1 cellular context compared by ENCODE assay signal in the genomic region with DNA sequence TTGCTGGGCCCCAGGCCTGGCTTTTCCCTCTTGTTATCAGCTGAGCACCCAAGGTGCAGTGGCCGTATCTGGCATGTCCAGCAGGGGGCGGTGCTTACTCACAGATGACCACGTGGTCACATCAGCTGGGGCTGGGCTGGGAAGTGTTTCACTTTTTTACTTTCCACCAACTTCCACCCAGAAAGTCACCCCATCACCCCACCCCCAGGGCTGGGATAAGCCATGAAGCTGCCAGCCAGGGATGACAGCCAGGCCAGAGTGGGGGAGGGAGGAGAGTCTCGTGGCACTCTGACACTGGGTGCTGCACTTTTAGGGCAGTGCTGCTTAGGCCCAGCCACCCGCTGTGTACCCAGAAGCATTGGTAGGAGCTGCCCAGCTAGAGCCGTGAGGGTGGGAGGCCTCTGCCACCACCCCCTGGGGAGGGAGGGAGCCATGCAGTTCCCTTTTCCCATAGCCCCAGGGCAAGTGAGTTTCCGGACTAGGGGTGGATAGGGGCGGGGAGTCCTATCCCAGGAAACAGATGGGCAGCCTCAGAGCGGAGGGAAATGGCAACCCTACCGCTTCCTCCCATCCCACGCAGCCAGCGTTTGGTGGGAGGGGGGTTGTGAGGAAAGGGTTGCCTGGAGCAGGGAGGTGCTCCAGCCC.
TF ChIP-seq lines count a peak whose summit lies in the region.

No MANE protein-coding gene starts in this region.

TF ChIP-seq in HEK293, 187 proteins besides CTCF, POLR2A, EP300 and RAD21 (continued from another document):
- TF ChIP-seq, protein P1, sequence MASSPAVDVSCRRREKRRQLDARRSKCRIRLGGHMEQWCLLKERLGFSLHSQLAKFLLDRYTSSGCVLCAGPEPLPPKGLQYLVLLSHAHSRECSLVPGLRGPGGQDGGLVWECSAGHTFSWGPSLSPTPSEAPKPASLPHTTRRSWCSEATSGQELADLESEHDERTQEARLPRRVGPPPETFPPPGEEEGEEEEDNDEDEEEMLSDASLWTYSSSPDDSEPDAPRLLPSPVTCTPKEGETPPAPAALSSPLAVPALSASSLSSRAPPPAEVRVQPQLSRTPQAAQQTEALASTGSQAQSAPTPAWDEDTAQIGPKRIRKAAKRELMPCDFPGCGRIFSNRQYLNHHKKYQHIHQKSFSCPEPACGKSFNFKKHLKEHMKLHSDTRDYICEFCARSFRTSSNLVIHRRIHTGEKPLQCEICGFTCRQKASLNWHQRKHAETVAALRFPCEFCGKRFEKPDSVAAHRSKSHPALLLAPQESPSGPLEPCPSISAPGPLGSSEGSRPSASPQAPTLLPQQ (tag by site-specific recombination; IDR thresholded peaks at IDR 0.05): peak; percentile 57
- TF ChIP-seq GLIS1 (tag by site-specific recombination; IDR thresholded peaks at IDR 0.05) (peak; percentile 47), ZNF660 (tag by site-specific recombination; IDR thresholded peaks at IDR 0.05) (peak; percentile 90), ZNF10 (tag by site-specific recombination; IDR thresholded peaks at IDR 0.05) (0 out of 2 replicates have a peak, but pooled peaks have one; percentile 38), WT1 (tag by site-specific recombination; IDR thresholded peaks at IDR 0.05) (no peak), ZNF324 (tag by site-specific recombination; IDR thresholded peaks at IDR 0.05) (peak; percentile 70; the same call in 1 of the 2 replicates), KLF16 (tag by site-specific recombination; IDR thresholded peaks at IDR 0.05) (peak; percentile 21; the same call in 1 of the 2 replicates), SCRT1 (tag by site-specific recombination; IDR thresholded peaks at IDR 0.05; ENCODE audit: borderline replicate concordance) (no peak), ZXDB (tag by site-specific recombination; IDR thresholded peaks at IDR 0.05) (0 out of 2 replicates have a peak, but pooled peaks have one; percentile 13), SP7 (tag by site-specific recombination; IDR thresholded peaks at IDR 0.05) (peak; percentile 50), ZSCAN16 (tag by site-specific recombination; IDR thresholded peaks at IDR 0.05) (no peak), ZNF561 (tag by site-specific recombination; IDR thresholded peaks at IDR 0.05; ENCODE audit: borderline replicate concordance) (peak; percentile 37; the same call in 1 of the 2 replicates), ZSCAN30 (tag by site-specific recombination; IDR thresholded peaks at IDR 0.05) (peak; percentile 79), ZNF23 (tag by site-specific recombination; IDR thresholded peaks at IDR 0.05; ENCODE audit: borderline replicate concordance) (no peak), ZNF2 (tag by site-specific recombination; IDR thresholded peaks at IDR 0.05) (peak; percentile 73), ZNF701 (tag by site-specific recombination; IDR thresholded peaks at IDR 0.05) (no peak), ZNF600 (tag by site-specific recombination; IDR thresholded peaks at IDR 0.05) (peak; percentile 47; the same call in 1 of the 2 replicates), ZNF629 (tag by site-specific recombination; IDR thresholded peaks at IDR 0.05) (0 out of 2 replicates have a peak, but pooled peaks have one; percentile 23), SP2 (tag by site-specific recombination; IDR thresholded peaks at IDR 0.05) (0 out of 2 replicates have a peak, but pooled peaks have one; percentile 17), ZNF302 (tag by site-specific recombination; IDR thresholded peaks at IDR 0.05; ENCODE audit: low read depth) (no peak), ZNF843 (tag by site-specific recombination; IDR thresholded peaks at IDR 0.05) (no peak), ZNF654 (tag by site-specific recombination; IDR thresholded peaks at IDR 0.05; ENCODE audit: low read depth) (peak; percentile 94), ZIC2 (tag by site-specific recombination; IDR thresholded peaks at IDR 0.05) (peak; percentile 93), ZBTB1 (tag by site-specific recombination; IDR thresholded peaks at IDR 0.05) (no peak), KLF10 (tag by site-specific recombination; IDR thresholded peaks at IDR 0.05) (0 out of 2 replicates have a peak, but pooled peaks have one; percentile 54)
- TF ChIP-seq, protein P2, sequence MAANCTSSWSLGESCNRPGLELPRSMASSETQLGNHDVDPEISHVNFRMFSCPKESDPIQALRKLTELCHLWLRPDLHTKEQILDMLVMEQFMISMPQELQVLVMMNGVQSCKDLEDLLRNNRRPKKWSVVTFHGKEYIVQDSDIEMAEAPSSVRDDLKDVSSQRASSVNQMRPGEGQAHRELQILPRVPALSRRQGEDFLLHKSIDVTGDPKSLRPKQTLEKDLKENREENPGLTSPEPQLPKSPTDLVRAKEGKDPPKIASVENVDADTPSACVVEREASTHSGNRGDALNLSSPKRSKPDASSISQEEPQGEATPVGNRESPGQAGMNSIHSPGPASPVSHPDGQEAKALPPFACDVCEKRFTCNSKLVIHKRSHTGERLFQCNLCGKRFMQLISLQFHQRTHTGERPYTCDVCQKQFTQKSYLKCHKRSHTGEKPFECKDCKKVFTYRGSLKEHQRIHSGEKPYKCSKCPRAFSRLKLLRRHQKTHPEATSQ (tag by site-specific recombination; IDR thresholded peaks at IDR 0.05): no peak
- TF ChIP-seq, protein P3, sequence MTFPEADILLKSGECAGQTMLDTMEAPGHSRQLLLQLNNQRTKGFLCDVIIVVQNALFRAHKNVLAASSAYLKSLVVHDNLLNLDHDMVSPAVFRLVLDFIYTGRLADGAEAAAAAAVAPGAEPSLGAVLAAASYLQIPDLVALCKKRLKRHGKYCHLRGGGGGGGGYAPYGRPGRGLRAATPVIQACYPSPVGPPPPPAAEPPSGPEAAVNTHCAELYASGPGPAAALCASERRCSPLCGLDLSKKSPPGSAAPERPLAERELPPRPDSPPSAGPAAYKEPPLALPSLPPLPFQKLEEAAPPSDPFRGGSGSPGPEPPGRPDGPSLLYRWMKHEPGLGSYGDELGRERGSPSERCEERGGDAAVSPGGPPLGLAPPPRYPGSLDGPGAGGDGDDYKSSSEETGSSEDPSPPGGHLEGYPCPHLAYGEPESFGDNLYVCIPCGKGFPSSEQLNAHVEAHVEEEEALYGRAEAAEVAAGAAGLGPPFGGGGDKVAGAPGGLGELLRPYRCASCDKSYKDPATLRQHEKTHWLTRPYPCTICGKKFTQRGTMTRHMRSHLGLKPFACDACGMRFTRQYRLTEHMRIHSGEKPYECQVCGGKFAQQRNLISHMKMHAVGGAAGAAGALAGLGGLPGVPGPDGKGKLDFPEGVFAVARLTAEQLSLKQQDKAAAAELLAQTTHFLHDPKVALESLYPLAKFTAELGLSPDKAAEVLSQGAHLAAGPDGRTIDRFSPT (tag by site-specific recombination; IDR thresholded peaks at IDR 0.05): peak; percentile 50; the same call in 1 of the 2 replicates
- TF ChIP-seq, protein P4, sequence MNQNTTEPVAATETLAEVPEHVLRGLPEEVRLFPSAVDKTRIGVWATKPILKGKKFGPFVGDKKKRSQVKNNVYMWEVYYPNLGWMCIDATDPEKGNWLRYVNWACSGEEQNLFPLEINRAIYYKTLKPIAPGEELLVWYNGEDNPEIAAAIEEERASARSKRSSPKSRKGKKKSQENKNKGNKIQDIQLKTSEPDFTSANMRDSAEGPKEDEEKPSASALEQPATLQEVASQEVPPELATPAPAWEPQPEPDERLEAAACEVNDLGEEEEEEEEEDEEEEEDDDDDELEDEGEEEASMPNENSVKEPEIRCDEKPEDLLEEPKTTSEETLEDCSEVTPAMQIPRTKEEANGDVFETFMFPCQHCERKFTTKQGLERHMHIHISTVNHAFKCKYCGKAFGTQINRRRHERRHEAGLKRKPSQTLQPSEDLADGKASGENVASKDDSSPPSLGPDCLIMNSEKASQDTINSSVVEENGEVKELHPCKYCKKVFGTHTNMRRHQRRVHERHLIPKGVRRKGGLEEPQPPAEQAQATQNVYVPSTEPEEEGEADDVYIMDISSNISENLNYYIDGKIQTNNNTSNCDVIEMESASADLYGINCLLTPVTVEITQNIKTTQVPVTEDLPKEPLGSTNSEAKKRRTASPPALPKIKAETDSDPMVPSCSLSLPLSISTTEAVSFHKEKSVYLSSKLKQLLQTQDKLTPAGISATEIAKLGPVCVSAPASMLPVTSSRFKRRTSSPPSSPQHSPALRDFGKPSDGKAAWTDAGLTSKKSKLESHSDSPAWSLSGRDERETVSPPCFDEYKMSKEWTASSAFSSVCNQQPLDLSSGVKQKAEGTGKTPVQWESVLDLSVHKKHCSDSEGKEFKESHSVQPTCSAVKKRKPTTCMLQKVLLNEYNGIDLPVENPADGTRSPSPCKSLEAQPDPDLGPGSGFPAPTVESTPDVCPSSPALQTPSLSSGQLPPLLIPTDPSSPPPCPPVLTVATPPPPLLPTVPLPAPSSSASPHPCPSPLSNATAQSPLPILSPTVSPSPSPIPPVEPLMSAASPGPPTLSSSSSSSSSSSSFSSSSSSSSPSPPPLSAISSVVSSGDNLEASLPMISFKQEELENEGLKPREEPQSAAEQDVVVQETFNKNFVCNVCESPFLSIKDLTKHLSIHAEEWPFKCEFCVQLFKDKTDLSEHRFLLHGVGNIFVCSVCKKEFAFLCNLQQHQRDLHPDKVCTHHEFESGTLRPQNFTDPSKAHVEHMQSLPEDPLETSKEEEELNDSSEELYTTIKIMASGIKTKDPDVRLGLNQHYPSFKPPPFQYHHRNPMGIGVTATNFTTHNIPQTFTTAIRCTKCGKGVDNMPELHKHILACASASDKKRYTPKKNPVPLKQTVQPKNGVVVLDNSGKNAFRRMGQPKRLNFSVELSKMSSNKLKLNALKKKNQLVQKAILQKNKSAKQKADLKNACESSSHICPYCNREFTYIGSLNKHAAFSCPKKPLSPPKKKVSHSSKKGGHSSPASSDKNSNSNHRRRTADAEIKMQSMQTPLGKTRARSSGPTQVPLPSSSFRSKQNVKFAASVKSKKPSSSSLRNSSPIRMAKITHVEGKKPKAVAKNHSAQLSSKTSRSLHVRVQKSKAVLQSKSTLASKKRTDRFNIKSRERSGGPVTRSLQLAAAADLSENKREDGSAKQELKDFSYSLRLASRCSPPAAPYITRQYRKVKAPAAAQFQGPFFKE (tag by site-specific recombination; IDR thresholded peaks at IDR 0.05; ENCODE audit: borderline replicate concordance): no peak
- TF ChIP-seq, protein P5, sequence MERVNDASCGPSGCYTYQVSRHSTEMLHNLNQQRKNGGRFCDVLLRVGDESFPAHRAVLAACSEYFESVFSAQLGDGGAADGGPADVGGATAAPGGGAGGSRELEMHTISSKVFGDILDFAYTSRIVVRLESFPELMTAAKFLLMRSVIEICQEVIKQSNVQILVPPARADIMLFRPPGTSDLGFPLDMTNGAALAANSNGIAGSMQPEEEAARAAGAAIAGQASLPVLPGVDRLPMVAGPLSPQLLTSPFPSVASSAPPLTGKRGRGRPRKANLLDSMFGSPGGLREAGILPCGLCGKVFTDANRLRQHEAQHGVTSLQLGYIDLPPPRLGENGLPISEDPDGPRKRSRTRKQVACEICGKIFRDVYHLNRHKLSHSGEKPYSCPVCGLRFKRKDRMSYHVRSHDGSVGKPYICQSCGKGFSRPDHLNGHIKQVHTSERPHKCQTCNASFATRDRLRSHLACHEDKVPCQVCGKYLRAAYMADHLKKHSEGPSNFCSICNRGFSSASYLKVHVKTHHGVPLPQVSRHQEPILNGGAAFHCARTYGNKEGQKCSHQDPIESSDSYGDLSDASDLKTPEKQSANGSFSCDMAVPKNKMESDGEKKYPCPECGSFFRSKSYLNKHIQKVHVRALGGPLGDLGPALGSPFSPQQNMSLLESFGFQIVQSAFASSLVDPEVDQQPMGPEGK (tag by site-specific recombination; IDR thresholded peaks at IDR 0.05): peak; percentile 60
- TF ChIP-seq, protein P6, sequence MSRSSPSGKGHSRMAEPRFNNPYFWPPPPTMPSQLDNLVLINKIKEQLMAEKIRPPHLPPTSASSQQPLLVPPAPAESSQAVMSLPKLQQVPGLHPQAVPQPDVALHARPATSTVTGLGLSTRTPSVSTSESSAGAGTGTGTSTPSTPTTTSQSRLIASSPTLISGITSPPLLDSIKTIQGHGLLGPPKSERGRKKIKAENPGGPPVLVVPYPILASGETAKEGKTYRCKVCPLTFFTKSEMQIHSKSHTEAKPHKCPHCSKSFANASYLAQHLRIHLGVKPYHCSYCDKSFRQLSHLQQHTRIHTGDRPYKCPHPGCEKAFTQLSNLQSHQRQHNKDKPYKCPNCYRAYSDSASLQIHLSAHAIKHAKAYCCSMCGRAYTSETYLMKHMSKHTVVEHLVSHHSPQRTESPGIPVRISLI (tag by site-specific recombination; IDR thresholded peaks at IDR 0.05): peak; percentile 40; the same call in 1 of the 2 replicates
- TF ChIP-seq, protein P7, sequence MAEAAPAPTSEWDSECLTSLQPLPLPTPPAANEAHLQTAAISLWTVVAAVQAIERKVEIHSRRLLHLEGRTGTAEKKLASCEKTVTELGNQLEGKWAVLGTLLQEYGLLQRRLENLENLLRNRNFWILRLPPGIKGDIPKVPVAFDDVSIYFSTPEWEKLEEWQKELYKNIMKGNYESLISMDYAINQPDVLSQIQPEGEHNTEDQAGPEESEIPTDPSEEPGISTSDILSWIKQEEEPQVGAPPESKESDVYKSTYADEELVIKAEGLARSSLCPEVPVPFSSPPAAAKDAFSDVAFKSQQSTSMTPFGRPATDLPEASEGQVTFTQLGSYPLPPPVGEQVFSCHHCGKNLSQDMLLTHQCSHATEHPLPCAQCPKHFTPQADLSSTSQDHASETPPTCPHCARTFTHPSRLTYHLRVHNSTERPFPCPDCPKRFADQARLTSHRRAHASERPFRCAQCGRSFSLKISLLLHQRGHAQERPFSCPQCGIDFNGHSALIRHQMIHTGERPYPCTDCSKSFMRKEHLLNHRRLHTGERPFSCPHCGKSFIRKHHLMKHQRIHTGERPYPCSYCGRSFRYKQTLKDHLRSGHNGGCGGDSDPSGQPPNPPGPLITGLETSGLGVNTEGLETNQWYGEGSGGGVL (tag by site-specific recombination; IDR thresholded peaks at IDR 0.05): peak; percentile 49; the same call in 1 of the 2 replicates
